Comparison of ENCODE assay signal across 30 cellular contexts in the genomic region with DNA sequence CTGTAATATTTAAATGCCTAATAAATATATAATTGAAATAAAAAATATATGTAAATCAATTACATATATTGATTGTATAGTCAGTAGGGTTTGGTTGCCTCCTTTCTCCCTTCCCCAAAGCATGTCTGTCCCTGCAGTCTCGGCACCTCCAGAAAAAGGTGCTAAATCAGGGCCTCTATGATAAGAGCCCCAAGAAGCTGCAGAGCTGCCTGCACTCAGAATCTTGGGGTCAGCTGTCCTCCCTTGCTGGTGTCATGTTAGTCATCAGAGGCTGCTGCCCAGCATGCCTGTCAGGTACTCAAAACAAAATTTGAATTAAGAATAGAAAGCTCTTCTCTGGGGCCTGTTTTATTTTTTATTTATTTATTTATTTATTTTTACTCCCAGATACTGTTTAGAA. TPM values are rescaled to one million over a fixed set of nuclear protein-coding genes. Genes with fewer than 3 reads are reported as not detected.
"Had no signal": no experiment of that assay in that cellular context is flagged by ENCODE, and none has a peak within 500 bp of the region (broad histone marks: within the 10 kb centered on the region; RNA-seq: fewer than 3 reads in every experiment).

No MANE protein-coding gene starts in this region.

- DNase-seq: naive thymus-derived CD8-positive, alpha-beta T cell; nephron progenitor cell; occipital lobe; ovary; posterior cingulate gyrus; psoas muscle; right lobe of liver; sigmoid colon; small intestine; stimulated activated CD4-positive, alpha-beta T cell treated with anti-CD3 and anti-CD28 coated beads, Interleukin-15, amount 100 ng/mL, for 24 hours; stimulated activated CD4-positive, alpha-beta T cell treated with anti-CD3 and anti-CD28 coated beads, Interleukin-2, amount 100 ng/mL, for 24 hours; stimulated activated CD4-positive, alpha-beta T cell treated with anti-CD3 and anti-CD28 coated beads, Interleukin-2, amount 100 ng/mL, for 48 hours; stimulated activated CD4-positive, alpha-beta T cell treated with anti-CD3 and anti-CD28 coated beads, Interleukin-4, amount 100 ng/mL, for 24 hours; stimulated activated naive B cell treated with anti-CD40 and anti-IgM and Interleukin-4, amounts not matched to agents 10 μg/mL and 1 μg/mL and 100 μg/mL, for 72 hours; stimulated activated naive CD4-positive, alpha-beta T cell treated with Interleukin-2 at 50 U/mL for 16 hours; stomach; thyroid gland; upper lobe of left lung had no signal

- H3K9me3 ChIP-seq: ovary, psoas muscle, right lobe of liver, sigmoid colon, stomach, thoracic aorta, thyroid gland, tibial nerve, upper lobe of left lung, vagina had no signal

- H3K9ac ChIP-seq: parathyroid adenoma had no signal

- H3K36me3 Mint-ChIP-seq: naive thymus-derived CD8-positive, alpha-beta T cell; natural killer cell treated with Interleukin-12 subunit alpha and Interleukin-12 subunit beta and Interleukin-15 and Interleukin-18, amount 100 ng/mL, for 72 hours; stimulated activated effector memory CD8-positive, alpha-beta T cell treated with anti-CD3 and anti-CD28 coated beads, Interleukin-12 subunit alpha, Interleukin-12 subunit beta, amount 100 ng/mL, for 72 hours had no signal

- H3K27me3 ChIP-seq: ovary, thyroid gland, upper lobe of left lung, vagina had no signal

- ATAC-seq: naive thymus-derived CD8-positive, alpha-beta T cell; natural killer cell treated with Interleukin-12 subunit alpha and Interleukin-12 subunit beta and Interleukin-15 and Interleukin-18, amount 100 ng/mL, for 72 hours; psoas muscle; right cardiac atrium; stimulated activated effector memory CD8-positive, alpha-beta T cell treated with anti-CD3 and anti-CD28 coated beads, Interleukin-12 subunit alpha, Interleukin-12 subunit beta, amount 100 ng/mL, for 72 hours; stimulated activated naive B cell treated with anti-CD40 and anti-IgM and Interleukin-4, amounts not matched to agents 10 μg/mL and 1 μg/mL and 100 μg/mL, for 72 hours had no signal

- H3K4me1 Mint-ChIP-seq: neural crest cell; stimulated activated effector memory CD8-positive, alpha-beta T cell treated with anti-CD3 and anti-CD28 coated beads, Interleukin-12 subunit alpha, Interleukin-12 subunit beta, amount 100 ng/mL, for 72 hours had no signal

- H3K4me1 ChIP-seq: parathyroid adenoma, psoas muscle, right lobe of liver, sigmoid colon, stomach, thyroid gland, tibial nerve, vagina had no signal

- H3K4me3 ChIP-seq: ovary, psoas muscle, right lobe of liver, sigmoid colon, stomach, thoracic aorta, thyroid gland, tibial nerve, upper lobe of left lung, vagina had no signal

- H3K27ac Mint-ChIP-seq: natural killer cell treated with Interleukin-12 subunit alpha and Interleukin-12 subunit beta and Interleukin-15 and Interleukin-18, amount 100 ng/mL, for 72 hours; nephron progenitor cell; progenitor cell of endocrine pancreas; stimulated activated effector memory CD8-positive, alpha-beta T cell treated with anti-CD3 and anti-CD28 coated beads, Interleukin-12 subunit alpha, Interleukin-12 subunit beta, amount 100 ng/mL, for 72 hours; stimulated activated naive B cell treated with anti-CD40 and anti-IgM and Interleukin-4, amounts not matched to agents 10 μg/mL and 1 μg/mL and 100 μg/mL, for 72 hours; stimulated activated naive CD8-positive, alpha-beta T cell treated with anti-CD3 and anti-CD28 coated beads, Interleukin-15, Interleukin-2, amounts not matched to agents 100 ng/mL and 50 ng/mL, for 24 hours had no signal

- H2AFZ ChIP-seq: parathyroid adenoma had no signal

- H3K27ac ChIP-seq: ovary, parathyroid adenoma, psoas muscle, right lobe of liver, sigmoid colon, stomach, thoracic aorta, thyroid gland, tibial nerve, upper lobe of left lung, vagina had no signal

- FAIRE-seq: small intestine, urothelium cell line had no signal

- H3K4me3 Mint-ChIP-seq: naive thymus-derived CD8-positive, alpha-beta T cell; natural killer cell treated with Interleukin-12 subunit alpha and Interleukin-12 subunit beta and Interleukin-15 and Interleukin-18, amount 100 ng/mL, for 72 hours; nephron progenitor cell; neural crest cell; stimulated activated effector memory CD8-positive, alpha-beta T cell treated with anti-CD3 and anti-CD28 coated beads, Interleukin-12 subunit alpha, Interleukin-12 subunit beta, amount 100 ng/mL, for 72 hours; stimulated activated naive B cell treated with anti-CD40 and anti-IgM and Interleukin-4, amounts not matched to agents 10 μg/mL and 1 μg/mL and 100 μg/mL, for 72 hours; stimulated activated naive CD8-positive, alpha-beta T cell treated with anti-CD3 and anti-CD28 coated beads, Interleukin-15, Interleukin-2, amounts not matched to agents 100 ng/mL and 50 ng/mL, for 24 hours had no signal

- H3K36me3 ChIP-seq: ovary, right lobe of liver, sigmoid colon, stomach, thoracic aorta, thyroid gland, tibial nerve, upper lobe of left lung, vagina had no signal

- H3K9me3 Mint-ChIP-seq: naive thymus-derived CD8-positive, alpha-beta T cell; natural killer cell treated with Interleukin-12 subunit alpha and Interleukin-12 subunit beta and Interleukin-15 and Interleukin-18, amount 100 ng/mL, for 72 hours; nephron progenitor cell; neural crest cell; stimulated activated effector memory CD8-positive, alpha-beta T cell treated with anti-CD3 and anti-CD28 coated beads, Interleukin-12 subunit alpha, Interleukin-12 subunit beta, amount 100 ng/mL, for 72 hours; stimulated activated naive B cell treated with anti-CD40 and anti-IgM and Interleukin-4, amounts not matched to agents 10 μg/mL and 1 μg/mL and 100 μg/mL, for 72 hours; stimulated activated naive CD8-positive, alpha-beta T cell treated with anti-CD3 and anti-CD28 coated beads, Interleukin-15, Interleukin-2, amounts not matched to agents 100 ng/mL and 50 ng/mL, for 24 hours had no signal

RNA-seq across cellular contexts. Expression of a gene that starts 9.8 kb away (rescaled TPM):
- total RNA-seq: neural crest cell, osteoblast had no signal
